18 cellular contexts compared by ENCODE assay signal in genomic region chr11:26248661-26249060, GRCh38.
DNase-seq lines count a peak whose midpoint lies in the region; ATAC-seq and TF ChIP-seq lines count a peak whose summit lies in the region.
"Had no signal": no experiment of that assay in that cellular context is flagged by ENCODE, and none has a peak within 500 bp of the region (broad histone marks: within the 10 kb centered on the region; RNA-seq: fewer than 3 reads in every experiment).

No MANE protein-coding gene starts in this region.

- TF ChIP-seq CTCF in IMR-90 (conservative IDR thresholded peaks at IDR 0.05; ENCODE audit: low read depth, low read length) (no peak), right lobe of liver (IDR thresholded peaks at IDR 0.05) (no peak)

- TF ChIP-seq RAD21 in IMR-90 (IDR thresholded peaks at IDR 0.05; ENCODE audit: low read length): no peak

- intact Hi-C loops in IMR-90 (cut with micrococcal nuclease) (no loop called here), right lobe of liver (cut with DNase I) (no loop called here)

- POLR2A ChIA-PET in IMR-90 (lab: Charles Lee; ENCODE audit: unreplicated experiment): no interaction called here

- no peak overlapping the region for H3K9ac ChIP-seq in IMR-90 (ENCODE audit: low read depth, low read length)
- H3K9ac ChIP-seq: BLaER1 had no signal

- ATAC-seq in IMR-90 (ENCODE audit: low read depth): no peak
- ATAC-seq in right lobe of liver: no peak
- ATAC-seq: GM12878 had no signal

- no peak overlapping the region for H3K4me3 ChIP-seq in IMR-90 (ENCODE audit: insufficient read depth, low read depth, low read length)
- H3K4me3 ChIP-seq in right lobe of liver: no peak overlapping the region
- H3K4me3 ChIP-seq: BLaER1, GM12878 had no signal

- H3K14ac ChIP-seq in IMR-90 (replicated peaks; ENCODE audit: low read depth, low read length): peak overlapping the region; percentile 71

- no peaks in the 10 kb centered on the region for H4K20me1 ChIP-seq in IMR-90 (ENCODE audit: insufficient read depth, low read length)
- H4K20me1 ChIP-seq: BLaER1 had no signal

- H3K4me1 ChIP-seq in IMR-90 (ENCODE audit: control insufficient read depth, insufficient read depth, low read length) (peaks cover 12% of the 10 kb centered on the region), right lobe of liver (no peaks in the 10 kb centered on the region)
- H3K4me1 ChIP-seq: BE2C, BLaER1 had no signal

- no peaks in the 10 kb centered on the region for H3K79me1 ChIP-seq in IMR-90 (ENCODE audit: low read depth in 1 of 2, low read length in 2 of 2)

- H3K4me2 ChIP-seq in IMR-90 (ENCODE audit: low read depth, low read length): no peak overlapping the region
- H3K4me2 ChIP-seq: BLaER1 had no signal

- no peak overlapping the region for H3K56ac ChIP-seq in IMR-90 (ENCODE audit: extremely low read depth, insufficient read depth, low read length)

- H2AK5ac ChIP-seq in IMR-90 (ENCODE audit: low read depth, low read length): peak overlapping the region; percentile 47; the same call in 1 of the 2 replicates

- TF ChIP-seq POLR2A in IMR-90 (IDR thresholded peaks at IDR 0.05; ENCODE audit: low read depth, low read length): no peak
- no peak for TF ChIP-seq POLR2A in right lobe of liver (IDR thresholded peaks at IDR 0.05)

- H3K9me3 ChIP-seq in IMR-90 (ENCODE audit: control insufficient read depth, insufficient read depth, low read length): no peaks in the 10 kb centered on the region
- no peaks in the 10 kb centered on the region for H3K9me3 ChIP-seq in right lobe of liver
- H3K9me3 ChIP-seq: BE2C, BLaER1 had no signal

- WGBS in IMR-90 (ENCODE audit: extremely low coverage in 2 of 2, insufficient read length in 1 of 2), 2 experiments: no CpG with 5 or more reads among the region's 8 CpGs
- WGBS in right lobe of liver (ENCODE audit: insufficient coverage, low coverage, low lambda C conversion rate, missing lambda C conversion rate): 66% methylated on average over 8 of the region's 8 CpGs

- H4K91ac ChIP-seq in IMR-90 (ENCODE audit: insufficient read depth, low read depth, low read length): no peak overlapping the region; the same call in 1 of the 2 replicates

- peak overlapping the region; percentile 67; the same call in 1 of the 2 replicates for H3K18ac ChIP-seq in IMR-90 (ENCODE audit: low read depth, low read length)

- peak overlapping the region; percentile 46 for H2BK5ac ChIP-seq in IMR-90 (ENCODE audit: low read depth, low read length, poor library complexity, severe bottlenecking)

- peak overlapping the region; percentile 70; the same call in 1 of the 2 replicates for H4K5ac ChIP-seq in IMR-90 (ENCODE audit: low read depth, low read length)

- CTCF ChIA-PET in IMR-90 (lab: Yijun Ruan, JAX): no interaction called here

- peak overlapping the region; percentile 89; the same call in 2 of the 3 replicates for H2BK15ac ChIP-seq in IMR-90 (ENCODE audit: low read depth, low read length)

- H3K36me3 ChIP-seq in IMR-90 (ENCODE audit: control insufficient read depth, insufficient read depth, low read length) (no peaks in the 10 kb centered on the region), right lobe of liver (no peaks in the 10 kb centered on the region)
- H3K36me3 ChIP-seq: BE2C, BLaER1 had no signal

- no peaks in the 10 kb centered on the region for H3K27me3 ChIP-seq in IMR-90 (ENCODE audit: control insufficient read depth, insufficient read depth, low read length)
- no peaks in the 10 kb centered on the region for H3K27me3 ChIP-seq in right lobe of liver
- H3K27me3 ChIP-seq: BE2C, BLaER1 had no signal

- BruUV-seq in IMR-90 (replicated peaks; lab: Mats Ljungman, UMichigan): no TSS peak

- H2AFZ ChIP-seq in IMR-90 (replicated peaks; ENCODE audit: low read length, poor library complexity): no peak overlapping the region

- H3K4ac ChIP-seq in IMR-90 (ENCODE audit: low read depth, low read length): peak overlapping the region; percentile 76; the same call in 1 of the 2 replicates

- DNase-seq in IMR-90 (no peak), cerebellum (ENCODE audit: low spot score) (peak; percentile 30), NCI-H1105 treated with DMSO at 0.1 percent for 48 hours (lab: John Stamatoyannopoulos, UW) (no peak), right lobe of liver (no peak), DMS53 (lab: John Stamatoyannopoulos, UW) (no peak)
- DNase-seq: 8988T; ACHN; BE2C; CD4-positive, alpha-beta memory T cell; CD4-positive, CD25-positive, alpha-beta regulatory T cell; CD8-positive, alpha-beta memory T cell; COR-L47; DMS 273 treated with DMSO at 0.1 percent for 48 hours; DMS153; DMS79 treated with DMSO at 0.1 percent for 48 hours; GDM1 had no signal

- in situ Hi-C loops in IMR-90 (cut with MboI; ENCODE audit: low sequenced_read_pairs): no loop called here

- 0 out of 2 replicates have a peak overlapping the region, but pooled peaks have one; percentile 31 for H3K23ac ChIP-seq in IMR-90 (ENCODE audit: low read depth, low read length)

- peak overlapping the region; percentile 70; the same call in 1 of the 2 replicates for H2BK20ac ChIP-seq in IMR-90 (ENCODE audit: low read depth, low read length)

- peaks cover 8% of the 10 kb centered on the region; the same call in 1 of the 2 replicates for H3K9me1 ChIP-seq in IMR-90 (ENCODE audit: insufficient read depth, low read length)

- peak overlapping the region; percentile 74 for H2BK120ac ChIP-seq in IMR-90 (ENCODE audit: low read depth, low read length)

- dilution Hi-C loops in IMR-90 (cut with HindIII; ENCODE audit: low sequenced_read_pairs, unreplicated experiment): no loop called here

- H4K8ac ChIP-seq in IMR-90 (ENCODE audit: low read depth in 2 of 2, low read length in 2 of 2): 0 out of 4 replicates have a peak overlapping the region, but pooled peaks have one; percentile 5 to 31

- H3K27ac ChIP-seq in IMR-90 (ENCODE audit: insufficient read depth, low read length): no peak overlapping the region
- no peak overlapping the region for H3K27ac ChIP-seq in right lobe of liver
- H3K27ac ChIP-seq: BLaER1 had no signal

- H2AK9ac ChIP-seq in IMR-90 (replicated peaks; ENCODE audit: low read depth, low read length, poor library complexity): no peak overlapping the region

TF ChIP-seq in IMR-90, 13 proteins besides CTCF, POLR2A, EP300 and RAD21:
- TF ChIP-seq RFX5 (IDR thresholded peaks at IDR 0.05; ENCODE audit: low read depth, low read length): no peak
- no peak for TF ChIP-seq MAZ (IDR thresholded peaks at IDR 0.05; ENCODE audit: borderline replicate concordance, low read depth, low read length)
- TF ChIP-seq MXI1 (IDR thresholded peaks at IDR 0.05; ENCODE audit: borderline replicate concordance, low read depth, low read length): no peak
- no peak for TF ChIP-seq FOS (IDR thresholded peaks at IDR 0.05; ENCODE audit: low read depth, low read length)
- TF ChIP-seq CEBPB (IDR thresholded peaks at IDR 0.05; ENCODE audit: low read depth, low read length): no peak
- no peak for TF ChIP-seq ELK1 (IDR thresholded peaks at IDR 0.05; ENCODE audit: borderline replicate concordance, low read depth, low read length)
